7 cellular contexts compared by ENCODE assay signal in genomic region chr5:34186865-34187264, GRCh38.
DNase-seq lines count a peak whose midpoint lies in the region; ATAC-seq and TF ChIP-seq lines count a peak whose summit lies in the region.
"Not testable (repeated sequence)": the region's sequence is repeated elsewhere in the genome, so short reads cannot be mapped to it uniquely, and the experiment has no call there.

No MANE protein-coding gene starts in this region.

- in situ Hi-C loops in mammary epithelial cell (cut with MboI; ENCODE audit: low sequenced_read_pairs in 2 of 2): not testable (repeated sequence)

- not testable (repeated sequence) for H3K36me3 ChIP-seq in mammary epithelial cell (ENCODE audit: insufficient read depth, low read length)
- peaks cover 0 to 21% (median 3%) of the 10 kb centered on the region in 9 donors for H3K36me3 ChIP-seq in heart left ventricle

- peaks cover 10% of the 10 kb centered on the region for H3K36me3 Mint-ChIP-seq in activated T-helper 2 cell treated with anti-CD3 and anti-CD28 coated beads, Interferon-gamma antibody, Interleukin-2, Interleukin-4, amounts not matched to agents 10 μg/mL and 5 μg/mL and 100 μg/mL, durations not matched to agents 14 hours and 24 hours and 36 hours (ENCODE audit: low read depth)

- not testable (repeated sequence) for H4K20me1 ChIP-seq in mammary epithelial cell (ENCODE audit: insufficient read depth, low read length)

- not testable (repeated sequence) for H3K27me3 Mint-ChIP-seq in activated T-helper 2 cell treated with anti-CD3 and anti-CD28 coated beads, Interferon-gamma antibody, Interleukin-2, Interleukin-4, amounts not matched to agents 10 μg/mL and 5 μg/mL and 100 μg/mL, durations not matched to agents 14 hours and 24 hours and 36 hours (ENCODE audit: low read depth)

- H3K4me1 ChIP-seq in mammary epithelial cell (ENCODE audit: insufficient read depth, low read length); heart left ventricle: not testable (repeated sequence)

- not testable (repeated sequence) for H2AFZ ChIP-seq in mammary epithelial cell (ENCODE audit: low read depth, low read length)

- TF ChIP-seq POLR2A in heart left ventricle (IDR thresholded peaks at IDR 0.05): not testable (repeated sequence)

- DNase-seq in HT1080 (ENCODE audit: low read depth): peak; percentile 8
- DNase-seq in activated CD4-positive, CD25-positive, alpha-beta regulatory T cell treated with anti-CD3 and anti-CD28 coated beads, Interleukin-2, amount 50 U/mL, for 72 hours: peak; percentile 31
- DNase-seq in activated T-helper 2 cell treated with anti-CD3 and anti-CD28 coated beads, Interferon-gamma antibody, Interleukin-2, Interleukin-4, amounts not matched to agents 10 μg/mL and 5 μg/mL and 100 μg/mL, durations not matched to agents 14 hours and 24 hours and 36 hours (ENCODE audit: low spot score): peak; percentile 12
- peak; percentile 23 for DNase-seq in mammary epithelial cell
- DNase-seq in heart left ventricle: peak in 3 of 5 donors; percentile 7 to 30 (median 20)
- peak; percentile 2 for DNase-seq in medulla oblongata (ENCODE audit: extremely low spot score)
- peak; percentile 4 for DNase-seq in stimulated activated CD4-positive, alpha-beta T cell treated with anti-CD3 and anti-CD28 coated beads, Interleukin-15, amount 100 ng/mL, for 24 hours

- not testable (repeated sequence) for H3K27ac ChIP-seq in mammary epithelial cell (ENCODE audit: insufficient read depth, low read depth, low read length); heart left ventricle

- WGBS in mammary epithelial cell (ENCODE audit: low coverage, missing lambda C conversion rate): 82% methylated on average over 2 of the region's 2 CpGs
- whole genome bisulfite sequencing in heart left ventricle, 4 donors: 89 to 93% (median 90%) methylated on average over 2 of the region's 2 CpGs

- not testable (repeated sequence) for TF ChIP-seq CTCF in mammary epithelial cell (conservative IDR thresholded peaks at IDR 0.05 in 1 of 2, IDR thresholded peaks at IDR 0.05 in 1 of 2; ENCODE audit: extremely low read depth in 1 of 2, insufficient read depth in 1 of 2, low read depth in 1 of 2, low read length in 2 of 2); heart left ventricle (IDR thresholded peaks at IDR 0.05)

- not testable (repeated sequence) for H3K4me3 ChIP-seq in mammary epithelial cell (replicated peaks in 1 of 3; ENCODE audit: insufficient read depth in 1 of 3, low read depth in 2 of 3, low read length in 3 of 3); heart left ventricle

- H3K27ac Mint-ChIP-seq in activated T-helper 2 cell treated with anti-CD3 and anti-CD28 coated beads, Interferon-gamma antibody, Interleukin-2, Interleukin-4, amounts not matched to agents 10 μg/mL and 5 μg/mL and 100 μg/mL, durations not matched to agents 14 hours and 24 hours and 36 hours: not testable (repeated sequence)

- not testable (repeated sequence) for H3K27me3 ChIP-seq in mammary epithelial cell (ENCODE audit: insufficient read depth, low read length); heart left ventricle

- dilution Hi-C loops in mammary epithelial cell (cut with HindIII; ENCODE audit: low sequenced_read_pairs): not testable (repeated sequence)

- not testable (repeated sequence) for BruUV-seq in mammary epithelial cell (replicated peaks; lab: Mats Ljungman, UMichigan)

- not testable (repeated sequence) for H3K9me3 ChIP-seq in mammary epithelial cell (replicated peaks; ENCODE audit: insufficient read depth, low read length); heart left ventricle

- not testable (repeated sequence) for H3K9me3 Mint-ChIP-seq in activated T-helper 2 cell treated with anti-CD3 and anti-CD28 coated beads, Interferon-gamma antibody, Interleukin-2, Interleukin-4, amounts not matched to agents 10 μg/mL and 5 μg/mL and 100 μg/mL, durations not matched to agents 14 hours and 24 hours and 36 hours

- CTCF ChIA-PET in mammary epithelial cell (lab: Charles Lee; ENCODE audit: low non-redundant PET): not testable (repeated sequence)

- intact Hi-C loops in activated T-helper 2 cell treated with anti-CD3 and anti-CD28 coated beads, Interferon-gamma antibody, Interleukin-2, Interleukin-4, amounts not matched to agents 10 μg/mL and 5 μg/mL and 100 μg/mL, durations not matched to agents 14 hours and 24 hours and 36 hours (cut with micrococcal nuclease); mammary epithelial cell (cut with micrococcal nuclease); heart left ventricle (cut with DNase I): not testable (repeated sequence)

- ATAC-seq in heart left ventricle: not testable (repeated sequence)

- not testable (repeated sequence) for H3K79me2 ChIP-seq in mammary epithelial cell (ENCODE audit: insufficient read depth, low read length)

- not testable (repeated sequence) for H3K4me1 Mint-ChIP-seq in activated T-helper 2 cell treated with anti-CD3 and anti-CD28 coated beads, Interferon-gamma antibody, Interleukin-2, Interleukin-4, amounts not matched to agents 10 μg/mL and 5 μg/mL and 100 μg/mL, durations not matched to agents 14 hours and 24 hours and 36 hours (ENCODE audit: low read depth)

- H3K9ac ChIP-seq in mammary epithelial cell (ENCODE audit: insufficient read depth, low read length): not testable (repeated sequence)

- not testable (repeated sequence) for H3K4me3 Mint-ChIP-seq in activated T-helper 2 cell treated with anti-CD3 and anti-CD28 coated beads, Interferon-gamma antibody, Interleukin-2, Interleukin-4, amounts not matched to agents 10 μg/mL and 5 μg/mL and 100 μg/mL, durations not matched to agents 14 hours and 24 hours and 36 hours (ENCODE audit: low read depth)

- not testable (repeated sequence) for H3K4me2 ChIP-seq in mammary epithelial cell (ENCODE audit: insufficient read depth, low read depth, low read length)
